18 cellular contexts compared by ENCODE assay signal in the genomic region with DNA sequence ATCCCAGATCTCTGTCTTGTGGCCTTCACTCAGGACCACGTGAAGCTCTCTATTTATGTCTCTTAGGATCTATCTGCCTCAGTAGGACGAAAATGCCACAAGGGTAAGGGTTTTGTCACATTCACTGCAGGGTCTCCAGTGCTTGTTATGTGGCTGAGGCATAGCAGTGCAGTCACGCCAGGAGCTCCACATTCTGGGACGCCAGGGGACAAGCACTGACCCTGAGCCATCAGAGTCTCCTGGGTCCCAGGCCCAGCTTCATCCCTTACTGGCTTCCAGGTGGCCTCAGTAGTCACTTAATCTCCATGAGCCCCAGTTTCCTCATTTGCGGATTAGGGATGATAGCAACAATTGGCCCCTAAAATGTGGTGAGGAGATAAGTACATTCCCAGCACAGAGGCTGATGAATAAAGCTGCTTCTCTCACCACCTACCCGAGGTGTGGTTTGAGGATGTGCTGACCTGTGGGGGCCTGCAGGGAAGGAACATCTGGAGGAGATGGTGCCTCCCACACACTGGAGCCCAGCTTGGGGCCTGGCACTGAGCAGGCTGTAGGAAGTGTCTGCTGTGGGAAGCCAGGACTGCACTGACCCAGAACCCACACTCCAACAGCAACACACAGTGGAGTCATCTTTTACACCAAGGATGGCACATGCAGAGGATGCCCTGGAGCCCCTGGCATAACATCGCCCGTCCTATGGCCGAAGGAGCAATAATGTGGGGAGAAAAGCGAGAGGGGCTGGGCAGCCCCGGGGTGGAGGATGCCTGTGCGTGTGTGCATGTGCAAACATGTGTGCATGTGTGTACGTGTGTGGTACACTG.
"Had no signal": no experiment of that assay in that cellular context is flagged by ENCODE, and none has a peak within 500 bp of the region (broad histone marks: within the 10 kb centered on the region; RNA-seq: fewer than 3 reads in every experiment).

No MANE protein-coding gene starts in this region.

- H3K4me3 ChIP-seq: adrenal gland, gastrocnemius medialis, left lung, ovary, right lobe of liver, tibial nerve, vagina had no signal

- H3K27me3 ChIP-seq: adrenal gland, gastrocnemius medialis, left lung, ovary, right lobe of liver, tibial nerve, vagina had no signal

- H3K4me1 ChIP-seq: adrenal gland, gastrocnemius medialis, left lung, right lobe of liver, tibial nerve, vagina had no signal

- H3K36me3 ChIP-seq: adrenal gland, gastrocnemius medialis, left lung, ovary, right lobe of liver, tibial nerve, vagina had no signal

- FAIRE-seq: keratinocyte had no signal

- ATAC-seq: activated T-cell treated with anti-CD3 and anti-CD28 coated beads, Interleukin-2, amount 50 U/mL, for 4 hours; esophagus mucosa; gastrocnemius medialis; left lung; right lobe of liver had no signal

- H3K9me3 ChIP-seq: adrenal gland, gastrocnemius medialis, left lung, ovary, right lobe of liver, vagina had no signal

- DNase-seq: activated B cell treated with CpG ODN at 0.5 μM for 24 hours; activated CD4-positive, alpha-beta T cell treated with anti-CD3 and anti-CD28 coated beads, Interleukin-2, amount 10 ng/mL, durations not matched to agents 24 days and 14 days; activated CD8-positive, alpha-beta memory T cell treated with anti-CD3 and anti-CD28 coated beads, Interleukin-2, amount 50 U/mL, for 4 hours; activated naive CD4-positive, alpha-beta T cell treated with anti-CD3 and anti-CD28 coated beads, Interleukin-2, amount 50 U/mL, for 16 hours; activated T-cell treated with anti-CD3 and anti-CD28 coated beads, Interleukin-2, amount 50 U/mL, for 4 hours; adrenal gland; effector CD8-positive, alpha-beta T cell; gastrocnemius medialis; mammary epithelial cell; stimulated activated CD4-positive, alpha-beta T cell treated with anti-CD3 and anti-CD28 coated beads, Interleukin-4, amount 100 ng/mL, for 24 hours; stimulated activated naive CD4-positive, alpha-beta T cell had no signal

- H3K27ac ChIP-seq: adrenal gland, gastrocnemius medialis, left lung, ovary, right lobe of liver, tibial nerve, vagina had no signal
